In the genomic region with DNA sequence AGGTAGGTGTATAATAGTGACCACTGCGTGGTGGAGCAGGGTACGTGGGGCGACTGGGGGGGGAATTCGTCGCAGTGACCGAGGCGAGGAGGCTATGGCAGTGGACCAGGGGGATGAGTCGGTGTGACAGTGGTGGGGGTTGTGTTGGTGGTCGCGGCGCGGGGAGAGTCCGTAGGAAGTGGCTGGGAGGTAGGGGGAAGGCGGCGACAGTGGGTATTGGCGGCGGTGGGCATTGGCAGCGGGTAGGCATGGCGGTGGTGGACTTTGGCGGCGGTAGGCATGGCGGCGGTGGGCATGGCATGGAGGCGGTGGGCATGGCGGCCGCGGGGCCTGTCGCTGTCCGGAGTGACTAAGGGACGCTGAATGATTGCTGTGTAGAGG, we compare ENCODE assay signal across 8 cellular contexts. TPM values are rescaled to one million over a fixed set of nuclear protein-coding genes. Genes with fewer than 3 reads are reported as not detected.
DNase-seq lines count a peak whose midpoint lies in the region; ATAC-seq and TF ChIP-seq lines count a peak whose summit lies in the region.

No MANE protein-coding gene starts in this region.

- H3K9ac ChIP-seq in neural cell (ENCODE audit: low read length): peak overlapping the region; percentile 97

- intact Hi-C loops in activated CD8-positive, alpha-beta T cell treated with anti-CD3 and anti-CD28 coated beads for 36 hours (cut with micrococcal nuclease): no loop called here

- H3K4me2 ChIP-seq in neural cell (ENCODE audit: low read length): no peak overlapping the region

- ATAC-seq in activated CD8-positive, alpha-beta T cell treated with anti-CD3 and anti-CD28 coated beads for 36 hours: no peak
- ATAC-seq in HG03469 (IDR thresholded peaks at IDR 0.05; ENCODE audit: unreplicated experiment): no peak
- no peak for ATAC-seq in HG03342 (IDR thresholded peaks at IDR 0.05; ENCODE audit: unreplicated experiment)

- peaks cover 17% of the 10 kb centered on the region for H4K20me1 ChIP-seq in neural cell (ENCODE audit: insufficient read depth)

- CTCF ChIA-PET in activated CD8-positive, alpha-beta T cell treated with anti-CD3 and anti-CD28 coated beads for 36 hours (lab: Charles Lee): no interaction called here

- peak overlapping the region; percentile 96 for H3K27ac Mint-ChIP-seq in activated CD8-positive, alpha-beta T cell treated with anti-CD3 and anti-CD28 coated beads for 36 hours

- no peak for TF ChIP-seq EP300 in neural cell (conservative IDR thresholded peaks at IDR 0.05; ENCODE audit: poor library complexity, severe bottlenecking)

- H3K4me3 Mint-ChIP-seq in activated CD8-positive, alpha-beta T cell treated with anti-CD3 and anti-CD28 coated beads for 36 hours: peak overlapping the region; percentile 86

- peaks cover 44% of the 10 kb centered on the region for H3K79me2 ChIP-seq in neural cell (replicated peaks; ENCODE audit: insufficient read depth, low read length)

- DNase-seq in HK-2 (ENCODE audit: unreplicated experiment) (peak; percentile 2), epithelial cell of prostate (ENCODE audit: low read depth, low spot score) (no peak), NCI-H345 (lab: John Stamatoyannopoulos, UW) (no peak), NCI-H1092 treated with DMSO at 0.1 percent for 48 hours (lab: John Stamatoyannopoulos, UW) (no peak)
- DNase-seq in activated CD8-positive, alpha-beta T cell treated with anti-CD3 and anti-CD28 coated beads for 36 hours: peak; percentile 15

- no peak overlapping the region for H2AFZ ChIP-seq in neural cell (ENCODE audit: low read depth, low read length)

- no peaks in the 10 kb centered on the region for H3K27me3 ChIP-seq in neural cell (ENCODE audit: insufficient read depth, low read depth, low read length)

- H3K27ac ChIP-seq in epithelial cell of prostate: peak overlapping the region; percentile 71
- H3K27ac ChIP-seq in neural cell (ENCODE audit: low read length): peak overlapping the region; percentile 96

- no peak for TF ChIP-seq RAD21 in neural cell (conservative IDR thresholded peaks at IDR 0.05)

- no peaks in the 10 kb centered on the region for H3K36me3 ChIP-seq in neural cell (ENCODE audit: insufficient read depth, low read length)

- TF ChIP-seq CTCF in activated CD8-positive, alpha-beta T cell treated with anti-CD3 and anti-CD28 coated beads for 36 hours (IDR thresholded peaks at IDR 0.05): no peak
- TF ChIP-seq CTCF in neural cell (IDR thresholded peaks at IDR 0.05; ENCODE audit: poor library complexity, severe bottlenecking): no peak

- H3K36me3 Mint-ChIP-seq in activated CD8-positive, alpha-beta T cell treated with anti-CD3 and anti-CD28 coated beads for 36 hours (ENCODE audit: low read depth): peaks cover 27% of the 10 kb centered on the region

- no peaks in the 10 kb centered on the region for H3F3A ChIP-seq in neural cell (ENCODE audit: insufficient read depth, low read length, poor library complexity, severe bottlenecking)

- H3K9me2 ChIP-seq in neural cell (ENCODE audit: insufficient read depth, low read length): no peaks in the 10 kb centered on the region

- peaks cover 8% of the 10 kb centered on the region for H3K9me3 Mint-ChIP-seq in activated CD8-positive, alpha-beta T cell treated with anti-CD3 and anti-CD28 coated beads for 36 hours

- peaks cover 6% of the 10 kb centered on the region for H3K4me1 Mint-ChIP-seq in activated CD8-positive, alpha-beta T cell treated with anti-CD3 and anti-CD28 coated beads for 36 hours (ENCODE audit: low read depth)

- H3K4me3 ChIP-seq in neural cell (ENCODE audit: low read length): peak overlapping the region; percentile 88

- peaks cover 2% of the 10 kb centered on the region for H3K27me3 Mint-ChIP-seq in activated CD8-positive, alpha-beta T cell treated with anti-CD3 and anti-CD28 coated beads for 36 hours

- H3K9me3 ChIP-seq in neural cell (ENCODE audit: low read length): no peaks in the 10 kb centered on the region

- POLR2A ChIA-PET in activated CD8-positive, alpha-beta T cell treated with anti-CD3 and anti-CD28 coated beads for 36 hours (lab: Charles Lee): interaction anchor here (0.6 kb wide), 1 partner anchor 493 kb away, joined by 3 read pairs; no protein-coding TSS in a partner anchor

TF ChIP-seq in neural cell, 6 proteins besides CTCF, POLR2A, EP300 and RAD21:
- TF ChIP-seq TAF1 (IDR thresholded peaks at IDR 0.05; ENCODE audit: low read depth) (no peak), EZH2 (IDR thresholded peaks at IDR 0.05; ENCODE audit: borderline replicate concordance, insufficient read depth, low read length, poor library complexity, severe bottlenecking) (no peak), MXI1 (conservative IDR thresholded peaks at IDR 0.05; ENCODE audit: poor library complexity, severe bottlenecking) (no peak), POLR2AphosphoS5 (IDR thresholded peaks at IDR 0.05) (no peak), SMC3 (conservative IDR thresholded peaks at IDR 0.05; ENCODE audit: poor library complexity) (no peak)
- TF ChIP-seq, protein P1, sequence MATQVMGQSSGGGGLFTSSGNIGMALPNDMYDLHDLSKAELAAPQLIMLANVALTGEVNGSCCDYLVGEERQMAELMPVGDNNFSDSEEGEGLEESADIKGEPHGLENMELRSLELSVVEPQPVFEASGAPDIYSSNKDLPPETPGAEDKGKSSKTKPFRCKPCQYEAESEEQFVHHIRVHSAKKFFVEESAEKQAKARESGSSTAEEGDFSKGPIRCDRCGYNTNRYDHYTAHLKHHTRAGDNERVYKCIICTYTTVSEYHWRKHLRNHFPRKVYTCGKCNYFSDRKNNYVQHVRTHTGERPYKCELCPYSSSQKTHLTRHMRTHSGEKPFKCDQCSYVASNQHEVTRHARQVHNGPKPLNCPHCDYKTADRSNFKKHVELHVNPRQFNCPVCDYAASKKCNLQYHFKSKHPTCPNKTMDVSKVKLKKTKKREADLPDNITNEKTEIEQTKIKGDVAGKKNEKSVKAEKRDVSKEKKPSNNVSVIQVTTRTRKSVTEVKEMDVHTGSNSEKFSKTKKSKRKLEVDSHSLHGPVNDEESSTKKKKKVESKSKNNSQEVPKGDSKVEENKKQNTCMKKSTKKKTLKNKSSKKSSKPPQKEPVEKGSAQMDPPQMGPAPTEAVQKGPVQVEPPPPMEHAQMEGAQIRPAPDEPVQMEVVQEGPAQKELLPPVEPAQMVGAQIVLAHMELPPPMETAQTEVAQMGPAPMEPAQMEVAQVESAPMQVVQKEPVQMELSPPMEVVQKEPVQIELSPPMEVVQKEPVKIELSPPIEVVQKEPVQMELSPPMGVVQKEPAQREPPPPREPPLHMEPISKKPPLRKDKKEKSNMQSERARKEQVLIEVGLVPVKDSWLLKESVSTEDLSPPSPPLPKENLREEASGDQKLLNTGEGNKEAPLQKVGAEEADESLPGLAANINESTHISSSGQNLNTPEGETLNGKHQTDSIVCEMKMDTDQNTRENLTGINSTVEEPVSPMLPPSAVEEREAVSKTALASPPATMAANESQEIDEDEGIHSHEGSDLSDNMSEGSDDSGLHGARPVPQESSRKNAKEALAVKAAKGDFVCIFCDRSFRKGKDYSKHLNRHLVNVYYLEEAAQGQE (IDR thresholded peaks at IDR 0.05; ENCODE audit: borderline replicate concordance): no peak

RNA-seq across cellular contexts. Expression of a gene that starts 0.8 kb away (rescaled TPM):
- 10 to 100 TPM; 73.5 to 74.5 TPM for total RNA-seq in activated CD8-positive, alpha-beta T cell treated with anti-CD3 and anti-CD28 coated beads for 36 hours
- polyA plus RNA-seq in neural cell: 680 and 735 TPM in 2 replicates
- 598 and 616 TPM in 2 replicates for polyA minus RNA-seq in neural cell

RNA-seq across cellular contexts. Expression of a gene that starts 0.8 kb away (rescaled TPM):
- total RNA-seq in activated CD8-positive, alpha-beta T cell treated with anti-CD3 and anti-CD28 coated beads for 36 hours: 10 to 100 TPM; 16.7 to 17.8 TPM
- 15.1 and 19.9 TPM in 2 replicates for polyA plus RNA-seq in neural cell
- polyA minus RNA-seq in neural cell: 95.2 and 103 TPM in 2 replicates

Comparison
In these comparisons a context has a peak if more than half of its experiments do, and no peak if none do; other contexts are left out.
1. DNase-seq: peak in HK-2 (single experiment) and activated CD8-positive, alpha-beta T cell treated with anti-CD3 and anti-CD28 coated beads for 36 hours (single experiment); none in epithelial cell of prostate (single experiment), NCI-H345 (single experiment) and NCI-H1092 treated with DMSO at 0.1 percent for 48 hours (single experiment).